Comparison of ENCODE assay signal across 21 cellular contexts in genomic region chr4:16439771-16440170, GRCh38.
"Had no signal": no experiment of that assay in that cellular context is flagged by ENCODE, and none has a peak within 500 bp of the region (broad histone marks: within the 10 kb centered on the region; RNA-seq: fewer than 3 reads in every experiment).

No MANE protein-coding gene starts in this region.

- H3K9me3 ChIP-seq: prostate gland, thyroid gland, vagina had no signal

- DNase-seq: central memory CD4-positive, alpha-beta T cell; effector CD8-positive, alpha-beta T cell; gastrocnemius medialis; glutamatergic neuron; hippocampal formation; kidney glomerular epithelial cell; lower lobe of right lung; midbrain; occipital lobe; stimulated activated CD4-positive, alpha-beta T cell treated with anti-CD3 and anti-CD28 coated beads, Interleukin-2, amount 100 ng/mL, for 48 hours; stimulated activated naive CD4-positive, alpha-beta T cell treated with Interleukin-2 at 50 U/mL for 16 hours; thyroid gland; upper lobe of left lung had no signal

- H3K4me1 ChIP-seq: gastrocnemius medialis, lower lobe of right lung, parathyroid adenoma, prostate gland, suprapubic skin, upper lobe of left lung, vagina had no signal

- H3K4me3 ChIP-seq: coronary artery, gastrocnemius medialis, lower lobe of right lung, prostate gland, smooth muscle cell, suprapubic skin, thyroid gland, upper lobe of left lung, vagina had no signal

- H3K27me3 ChIP-seq: gastrocnemius medialis, suprapubic skin, thyroid gland, upper lobe of left lung, vagina had no signal

- H3K36me3 ChIP-seq: gastrocnemius medialis, lower lobe of right lung, prostate gland, suprapubic skin, thyroid gland, upper lobe of left lung, vagina had no signal

- ATAC-seq: gastrocnemius medialis; left lobe of liver; lower lobe of right lung; natural killer cell treated with Interleukin-12 subunit alpha and Interleukin-12 subunit beta and Interleukin-15 and Interleukin-18, amount 100 ng/mL, for 72 hours had no signal

- H3K27ac ChIP-seq: coronary artery, gastrocnemius medialis, lower lobe of right lung, parathyroid adenoma, prostate gland, suprapubic skin, thyroid gland, upper lobe of left lung, vagina had no signal
